14 cellular contexts compared by ENCODE assay signal in genomic region chr15:58355352-58355964, GRCh38.
DNase-seq lines count a peak whose midpoint lies in the region; ATAC-seq and TF ChIP-seq lines count a peak whose summit lies in the region.
"Had no signal": no experiment of that assay in that cellular context is flagged by ENCODE, and none has a peak within 500 bp of the region (broad histone marks: within the 10 kb centered on the region; RNA-seq: fewer than 3 reads in every experiment).

No MANE protein-coding gene starts in this region.

- peaks cover 5% of the 10 kb centered on the region for H3K27me3 Mint-ChIP-seq in activated naive CD8-positive, alpha-beta T cell treated with anti-CD3 and anti-CD28 coated beads, Interleukin-2, amount 10 ng/mL, durations not matched to agents 7 days and 5 days
- H3K27me3 Mint-ChIP-seq in mesothelial cell of epicardium (ENCODE audit: low read depth), result peaks cover 7% of the 10 kb centered on the region

- peak overlapping the region; percentile 26 for H3K27ac Mint-ChIP-seq in activated naive CD8-positive, alpha-beta T cell treated with anti-CD3 and anti-CD28 coated beads, Interleukin-2, amount 10 ng/mL, durations not matched to agents 7 days and 5 days
- no peak overlapping the region for H3K27ac Mint-ChIP-seq in mesothelial cell of epicardium

- POLR2A ChIA-PET in activated naive CD8-positive, alpha-beta T cell treated with anti-CD3 and anti-CD28 coated beads, Interleukin-2, amount 10 ng/mL, durations not matched to agents 7 days and 5 days (lab: Charles Lee), result no interaction called here

- ATAC-seq in activated naive CD8-positive, alpha-beta T cell treated with anti-CD3 and anti-CD28 coated beads, Interleukin-2, amount 10 ng/mL, durations not matched to agents 7 days and 5 days (ENCODE audit: low read depth), result no peak
- ATAC-seq in HG03139 (IDR thresholded peaks at IDR 0.05; ENCODE audit: unreplicated experiment), result no peak

- DNase-seq in DMS53 (lab: John Stamatoyannopoulos, UW), result peak; percentile 31
- DNase-seq in DMS53 treated with DMSO at 0.1 percent for 48 hours (lab: John Stamatoyannopoulos, UW; ENCODE audit: unreplicated experiment), result no peak
- peak; percentile 58 for DNase-seq in GDM1 (lab: John Stamatoyannopoulos, UW)
- peak; percentile 95 for DNase-seq in NCI-H1436 treated with DMSO at 0.1 percent for 48 hours (lab: John Stamatoyannopoulos, UW)
- DNase-seq in activated naive CD8-positive, alpha-beta T cell treated with anti-CD3 and anti-CD28 coated beads, Interleukin-2, amount 10 ng/mL, durations not matched to agents 7 days and 5 days, result no peak
- DNase-seq in mesothelial cell of epicardium (ENCODE audit: low spot score in 2 of 2, unreplicated experiment in 2 of 2), result no peak
- no peak for DNase-seq in pons (ENCODE audit: low spot score)
- DNase-seq: C1 segment of cervical spinal cord; MV-4-11; NCI-H526 treated with DMSO at 0.1 percent for 48 hours; stimulated activated CD4-positive, alpha-beta T cell treated with anti-CD3 and anti-CD28 coated beads, Interleukin-4, amount 100 ng/mL, for 4 hours; SW 1271; tibial artery had no signal

- TF ChIP-seq CTCF in mesothelial cell of epicardium (IDR thresholded peaks at IDR 0.05; ENCODE audit: unreplicated experiment), result no peak

- H3K4me1 Mint-ChIP-seq in activated naive CD8-positive, alpha-beta T cell treated with anti-CD3 and anti-CD28 coated beads, Interleukin-2, amount 10 ng/mL, durations not matched to agents 7 days and 5 days, result peaks cover 24% of the 10 kb centered on the region
- H3K4me1 Mint-ChIP-seq in mesothelial cell of epicardium, result peaks cover 1% of the 10 kb centered on the region

- no peaks in the 10 kb centered on the region for H3K9me3 Mint-ChIP-seq in activated naive CD8-positive, alpha-beta T cell treated with anti-CD3 and anti-CD28 coated beads, Interleukin-2, amount 10 ng/mL, durations not matched to agents 7 days and 5 days
- H3K9me3 Mint-ChIP-seq in mesothelial cell of epicardium, result no peaks in the 10 kb centered on the region

- no peaks in the 10 kb centered on the region for H3K36me3 Mint-ChIP-seq in activated naive CD8-positive, alpha-beta T cell treated with anti-CD3 and anti-CD28 coated beads, Interleukin-2, amount 10 ng/mL, durations not matched to agents 7 days and 5 days
- no peaks in the 10 kb centered on the region for H3K36me3 Mint-ChIP-seq in mesothelial cell of epicardium

- no peak overlapping the region for H3K4me3 Mint-ChIP-seq in activated naive CD8-positive, alpha-beta T cell treated with anti-CD3 and anti-CD28 coated beads, Interleukin-2, amount 10 ng/mL, durations not matched to agents 7 days and 5 days
- H3K4me3 Mint-ChIP-seq in mesothelial cell of epicardium, result no peak overlapping the region

Comparison
In these comparisons a context has a peak if more than half of its experiments do, and no peak if none do; other contexts are left out.
1. DNase-seq: peak in DMS53 (single experiment), GDM1 (single experiment) and NCI-H1436 treated with DMSO at 0.1 percent for 48 hours (single experiment); none in DMS53 treated with DMSO at 0.1 percent for 48 hours (single experiment), activated naive CD8-positive, alpha-beta T cell treated with anti-CD3 and anti-CD28 coated beads, Interleukin-2, amount 10 ng/mL, durations not matched to agents 7 days and 5 days (single experiment), mesothelial cell of epicardium (0 of 2) and pons (single experiment).